ENCODE assay signal across 17 cellular contexts in genomic region chr22:22241554-22241898, GRCh38. TPM values are rescaled to one million over a fixed set of nuclear protein-coding genes. Genes with fewer than 3 reads are reported as not detected.
DNase-seq lines count a peak whose midpoint lies in the region; ATAC-seq, FAIRE-seq and TF ChIP-seq lines count a peak whose summit lies in the region.
"Had no signal": no experiment of that assay in that cellular context is flagged by ENCODE, and none has a peak within 500 bp of the region (broad histone marks: within the 10 kb centered on the region; RNA-seq: fewer than 3 reads in every experiment).

No MANE protein-coding gene starts in this region.

- TF ChIP-seq EP300 in H1 (IDR thresholded peaks at IDR 0.05; ENCODE audit: borderline replicate concordance in 1 of 2, low read depth in 2 of 2, low read length in 2 of 2) = no peak

- H3K9me3 ChIP-seq in BLaER1 treated with 17β-estradiol and CSF1 and Interleukin-3, amounts not matched to agents 10 nM and 100 nM (replicated peaks in 1 of 11) = no peaks in the 10 kb centered on the region
- H3K9me3 ChIP-seq in H1 (ENCODE audit: insufficient read depth in 2 of 2, low read depth in 1 of 2, low read length in 1 of 2) (no peaks in the 10 kb centered on the region), left lung (no peaks in the 10 kb centered on the region)

- POLR2A ChIA-PET in H1 (lab: Charles Lee; ENCODE audit: partially characterized antibody) = no interaction called here

- no peak overlapping the region for H2BK120ac ChIP-seq in H1 (replicated peaks; ENCODE audit: low read depth, low read length)

- no peak for TF ChIP-seq RAD21 in H1 (IDR thresholded peaks at IDR 0.05 in 1 of 2, conservative IDR thresholded peaks at IDR 0.05 in 1 of 2; ENCODE audit: low read depth in 2 of 2, low read length in 2 of 2)

- peak overlapping the region in 2 of 11 experiments; percentile 2 to 95; a peak in 3 of 22 replicates for H3K27ac ChIP-seq in BLaER1 treated with 17β-estradiol and CSF1 and Interleukin-3, amounts not matched to agents 10 nM and 100 nM
- no peak overlapping the region for H3K27ac ChIP-seq in H1 (ENCODE audit: low read depth, low read length)
- H3K27ac ChIP-seq in left lung = no peak overlapping the region

- no peak overlapping the region for H3K18ac ChIP-seq in H1 (ENCODE audit: extremely low read depth, low read length)

- H3K9me3 Mint-ChIP-seq in naive B cell = no peaks in the 10 kb centered on the region
- H3K9me3 Mint-ChIP-seq: CD8-positive, alpha-beta T cell had no signal

- H3K23ac ChIP-seq in H1 (ENCODE audit: insufficient read length) = no peak overlapping the region

- no peak overlapping the region for H4K5ac ChIP-seq in H1 (ENCODE audit: insufficient read length, low read depth, low read length)

- no peaks in the 10 kb centered on the region for H3K23me2 ChIP-seq in H1 (ENCODE audit: low read depth, low read length)

- no peaks in the 10 kb centered on the region for H3K79me2 ChIP-seq in H1 (ENCODE audit: control insufficient read depth in 1 of 2, insufficient read depth in 2 of 2, low read length in 2 of 2)

- H3K4me1 ChIP-seq in BLaER1 treated with 17β-estradiol and CSF1 and Interleukin-3, amounts not matched to agents 10 nM and 100 nM = peaks cover 28 to 68% (median 50%) of the 10 kb centered on the region in 10 experiments
- H3K4me1 ChIP-seq in H1 (replicated peaks in 1 of 4; ENCODE audit: control insufficient read depth in 3 of 4, insufficient read depth in 4 of 4, low read length in 3 of 4) = no peaks in the 10 kb centered on the region
- H3K4me1 ChIP-seq in left lung = no peaks in the 10 kb centered on the region

- intact Hi-C loops in left lung (cut with DNase I) = no loop called here

- no peak overlapping the region for H4K8ac ChIP-seq in H1 (ENCODE audit: extremely low read depth, insufficient read depth, low read length)

- H2BK12ac ChIP-seq in H1 (ENCODE audit: low read depth, low read length) = no peak overlapping the region

- H3K27ac Mint-ChIP-seq in naive B cell = peak overlapping the region in 2 of 6 donors; percentile 33 to 49
- H3K27ac Mint-ChIP-seq: CD8-positive, alpha-beta T cell; H9 had no signal

- WGBS in H1 (ENCODE audit: extremely low coverage in 1 of 2, insufficient coverage in 1 of 2, insufficient read length in 1 of 2, insufficient replicate concordance in 2 of 2, low coverage in 1 of 2, low lambda C conversion rate in 2 of 2, missing lambda C conversion rate in 1 of 2), 2 experiments = 67% methylated on average over 6 of the region's 7 CpGs; no CpG with 5 or more reads in 1 of the 2 experiments

- no peak for FAIRE-seq in H1 (lab: Jason Lieb, UNC)
- FAIRE-seq: HTR-8/SVneo had no signal

- H3K56ac ChIP-seq in H1 (replicated peaks; ENCODE audit: insufficient read length, low read depth, low read length) = no peak overlapping the region

- no peaks in the 10 kb centered on the region; a peak in 1 of 22 replicates for H4K20me1 ChIP-seq in BLaER1 treated with 17β-estradiol and CSF1 and Interleukin-3, amounts not matched to agents 10 nM and 100 nM
- H4K20me1 ChIP-seq in H1 (replicated peaks in 1 of 2; ENCODE audit: control insufficient read depth in 1 of 2, insufficient read depth in 2 of 2, low read length in 2 of 2) = peaks cover 4 to 12% of the 10 kb centered on the region in 2 experiments

- no peak overlapping the region for H3K9ac ChIP-seq in BLaER1 treated with 17β-estradiol and CSF1 and Interleukin-3, amounts not matched to agents 10 nM and 100 nM
- H3K9ac ChIP-seq in H1 (replicated peaks in 1 of 4; ENCODE audit: extremely low read depth in 1 of 4, low read depth in 3 of 4, low read length in 3 of 4) = no peak overlapping the region

- H2BK5ac ChIP-seq in H1 (ENCODE audit: low read depth, low read length) = no peak overlapping the region

- H3K4me2 ChIP-seq in BLaER1 treated with 17β-estradiol and CSF1 and Interleukin-3, amounts not matched to agents 10 nM and 100 nM = peak overlapping the region in 7 of 11 experiments; percentile 89 to 98 (median 97); a peak in 14 of 22 replicates
- H3K4me2 ChIP-seq in H1 (ENCODE audit: insufficient read depth in 1 of 2, low read depth in 2 of 2, low read length in 2 of 2) = no peak overlapping the region

- H3K4ac ChIP-seq in H1 (replicated peaks; ENCODE audit: insufficient read length, low read depth, low read length) = no peak overlapping the region

- H2AK5ac ChIP-seq in H1 (ENCODE audit: low read depth, low read length) = no peak overlapping the region

- H3K36me3 Mint-ChIP-seq in naive B cell = no peaks in the 10 kb centered on the region
- H3K36me3 Mint-ChIP-seq: CD8-positive, alpha-beta T cell had no signal

- TF ChIP-seq CTCF in H1 (IDR thresholded peaks at IDR 0.05; ENCODE audit: control extremely low read depth in 1 of 3, insufficient read depth in 1 of 3, low read depth in 1 of 3, low read length in 3 of 3) (no peak), left lung (IDR thresholded peaks at IDR 0.05) (no peak)

- H3K14ac ChIP-seq in H1 (ENCODE audit: insufficient read length) = no peak overlapping the region

- H3K4me3 ChIP-seq in BLaER1 treated with 17β-estradiol and CSF1 and Interleukin-3, amounts not matched to agents 10 nM and 100 nM = no peak overlapping the region
- H3K4me3 ChIP-seq in H1 (ENCODE audit: extremely low read depth in 1 of 4, insufficient read depth in 2 of 4, low read depth in 3 of 4, low read length in 4 of 4) (no peak overlapping the region), left lung (no peak overlapping the region)

- H3K4me1 Mint-ChIP-seq in naive B cell = peaks cover 41 to 57% (median 48%) of the 10 kb centered on the region in 3 donors
- H3K4me1 Mint-ChIP-seq: H9 had no signal

- no peak overlapping the region for H2BK15ac ChIP-seq in H1 (ENCODE audit: low read length)

- H3K4me3 Mint-ChIP-seq in naive B cell = peak overlapping the region in 5 of 8 donors; percentile 16 to 77 (median 58)
- H3K4me3 Mint-ChIP-seq: CD8-positive, alpha-beta T cell; H9 had no signal

- no peaks in the 10 kb centered on the region for H3K27me3 Mint-ChIP-seq in naive B cell

- no peaks in the 10 kb centered on the region for H3K79me1 ChIP-seq in H1 (ENCODE audit: low read depth, low read length)

- CTCF ChIA-PET in H1 (lab: Charles Lee; ENCODE audit: partially characterized antibody) = interaction anchor here (1.2 to 4.8 kb wide), 3 partner anchors 8 to 84 kb away, joined by 3 to 22 read pairs (median 7); no protein-coding TSS in a partner anchor

- ATAC-seq in naive B cell (ENCODE audit: low read depth in 2 of 2) (no peak), left lung (no peak), HG02610 (IDR thresholded peaks at IDR 0.05; ENCODE audit: unreplicated experiment) (no peak)
- ATAC-seq: CD8-positive, alpha-beta T cell had no signal

- no peak overlapping the region for H2BK20ac ChIP-seq in H1 (ENCODE audit: low read length)

- H2AFZ ChIP-seq in H1 (ENCODE audit: low read length) = no peak overlapping the region

- H3K36me3 ChIP-seq in BLaER1 treated with 17β-estradiol and CSF1 and Interleukin-3, amounts not matched to agents 10 nM and 100 nM = peaks cover 0 to 11% (median 0%) of the 10 kb centered on the region in 11 experiments; a peak in 1 of 22 replicates
- H3K36me3 ChIP-seq in H1 (ENCODE audit: control insufficient read depth in 2 of 4, insufficient read depth in 4 of 4, low read length in 3 of 4) (no peaks in the 10 kb centered on the region), left lung (no peaks in the 10 kb centered on the region)

- H3K27me3 ChIP-seq in BLaER1 treated with 17β-estradiol and CSF1 and Interleukin-3, amounts not matched to agents 10 nM and 100 nM = peaks cover 0 to 7% (median 0%) of the 10 kb centered on the region in 11 experiments; a peak in 2 of 22 replicates
- H3K27me3 ChIP-seq in H1 (replicated peaks in 1 of 4; ENCODE audit: control insufficient read depth in 3 of 4, extremely low read depth in 1 of 4, insufficient read depth in 3 of 4, low read length in 3 of 4) = peaks cover 84 to 99% (median 97%) of the 10 kb centered on the region in 4 experiments
- H3K27me3 ChIP-seq in left lung = peaks cover 0 to 34% of the 10 kb centered on the region in 2 donors

- TF ChIP-seq POLR2A in H1 (IDR thresholded peaks at IDR 0.05; ENCODE audit: control extremely low read depth in 1 of 2, low read depth in 2 of 2, low read length in 2 of 2) = no peak

- no peak for DNase-seq in H1 (ENCODE audit: low read depth in 1 of 2, low spot score in 2 of 2)
- DNase-seq in naive B cell = no peak
- DNase-seq in left lung = no peak
- DNase-seq in NCI-H524 (lab: John Stamatoyannopoulos, UW) = no peak
- DNase-seq: Calu3; CD8-positive, alpha-beta T cell; DMS79 treated with DMSO at 0.1 percent for 48 hours; GF-D8; GOT3; H9; IMR-90; KBM-7 had no signal

- no peak overlapping the region for H4K91ac ChIP-seq in H1 (replicated peaks; ENCODE audit: insufficient read length, low read length)

TF ChIP-seq in H1, 55 proteins besides CTCF, POLR2A, EP300 and RAD21:
- TF ChIP-seq EZH2 (IDR thresholded peaks at IDR 0.05; ENCODE audit: low read depth, low read length, severe bottlenecking) (peak; percentile 31), JUND (IDR thresholded peaks at IDR 0.05; ENCODE audit: low read length) (no peak)

RNA-seq across cellular contexts. Expression of gene VPREB1, which starts 3.1 kb away (rescaled TPM):
- not detected in 2 replicates for total RNA-seq in H1 (2021; fragmentation: NEBNext Ultra II Directional; extraction: Animal tissue kit (Norgen Biotek cat#: 25700))
- not detected in 2 replicates for polyA plus RNA-seq in H1 (2011; rRNA removed)
- not detected for polyA plus RNA-seq in H1 (2011; cell fraction: cytosol; rRNA removed)
- polyA plus RNA-seq in H1 (2011; cell fraction: nucleus; rRNA removed) = not detected
- not detected in 4 replicates for polyA plus RNA-seq in H1 (2012, experiment 1 of 2)
- polyA plus RNA-seq in H1 (2012, experiment 2 of 2) = not detected
- not detected for polyA plus RNA-seq in H1 (2013, experiment 1 of 2)
- polyA plus RNA-seq in H1 (2013, experiment 2 of 2) = not detected
- not detected in 2 replicates for polyA minus RNA-seq in H1 (2011; rRNA and poly(A)+ RNA removed)
- not detected for polyA minus RNA-seq in H1 (2011; cell fraction: cytosol; rRNA and poly(A)+ RNA removed)
- not detected for polyA minus RNA-seq in H1 (2011; cell fraction: nucleus; rRNA and poly(A)+ RNA removed)
- 10 to 100 TPM in 2 of 6 donors, 1 to 10 TPM in 4; 1.2 to 23.1 (median 5.9) TPM for polyA plus RNA-seq in naive B cell (ENCODE audit: low read depth in 6 of 6)
- total RNA-seq in left lung = not detected
- total RNA-seq: A172; Calu3; CD8-positive, alpha-beta T cell; H9; IMR-90 had no signal
- polyA plus RNA-seq: BJ, IMR-90 had no signal

Comparison
In these comparisons a context has a peak if more than half of its experiments do, and no peak if none do; other contexts are left out.
1. H3K4me2 ChIP-seq: peak in BLaER1 treated with 17β-estradiol and CSF1 and Interleukin-3, amounts not matched to agents 10 nM and 100 nM (7 of 11); none in H1 (0 of 2).